In the genomic region with DNA sequence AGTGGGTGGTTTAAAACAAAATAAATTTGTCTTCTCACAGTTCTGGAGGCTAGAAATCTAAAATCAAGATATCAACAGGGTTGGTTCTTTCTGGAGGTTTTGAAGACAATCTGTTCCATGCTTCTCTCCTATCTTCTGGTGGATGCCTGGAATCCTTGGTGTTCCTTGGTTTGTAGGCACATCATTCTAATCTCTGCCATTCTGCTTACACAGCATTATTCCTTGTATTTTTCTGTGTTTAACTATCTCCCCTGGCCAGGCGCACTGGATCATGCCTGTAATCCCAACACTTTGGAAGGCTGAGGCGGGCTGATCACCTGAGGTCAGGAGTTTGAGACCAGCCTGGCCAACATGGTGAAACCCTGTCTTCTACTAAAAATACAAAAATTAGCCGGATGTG, we compare ENCODE assay signal across 3 cellular contexts.
TF ChIP-seq lines count a peak whose summit lies in the region.

No MANE protein-coding gene starts in this region.

TF ChIP-seq in A549, 52 proteins besides CTCF, POLR2A, EP300 and RAD21:
- TF ChIP-seq NR3C1 (IDR thresholded peaks at IDR 0.05) = no peak
- peak; percentile 86 for TF ChIP-seq MAFK (IDR thresholded peaks at IDR 0.05; ENCODE audit: partially characterized antibody)
- no peak for TF ChIP-seq HOXB13 (CRISPR knock-in tag; IDR thresholded peaks at IDR 0.05; ENCODE audit: low read depth)
- TF ChIP-seq, protein P1, sequence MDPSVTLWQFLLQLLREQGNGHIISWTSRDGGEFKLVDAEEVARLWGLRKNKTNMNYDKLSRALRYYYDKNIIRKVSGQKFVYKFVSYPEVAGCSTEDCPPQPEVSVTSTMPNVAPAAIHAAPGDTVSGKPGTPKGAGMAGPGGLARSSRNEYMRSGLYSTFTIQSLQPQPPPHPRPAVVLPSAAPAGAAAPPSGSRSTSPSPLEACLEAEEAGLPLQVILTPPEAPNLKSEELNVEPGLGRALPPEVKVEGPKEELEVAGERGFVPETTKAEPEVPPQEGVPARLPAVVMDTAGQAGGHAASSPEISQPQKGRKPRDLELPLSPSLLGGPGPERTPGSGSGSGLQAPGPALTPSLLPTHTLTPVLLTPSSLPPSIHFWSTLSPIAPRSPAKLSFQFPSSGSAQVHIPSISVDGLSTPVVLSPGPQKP (IDR thresholded peaks at IDR 0.05; ENCODE audit: low read depth, low read length) = no peak
- no peak for TF ChIP-seq GATA3 (IDR thresholded peaks at IDR 0.05; ENCODE audit: borderline replicate concordance)
- no peak for TF ChIP-seq ZNF302 (CRISPR knock-in tag; IDR thresholded peaks at IDR 0.05)
- no peak for TF ChIP-seq RNF2 (IDR thresholded peaks at IDR 0.05; ENCODE audit: borderline replicate concordance, low read depth)
- TF ChIP-seq, protein P2, sequence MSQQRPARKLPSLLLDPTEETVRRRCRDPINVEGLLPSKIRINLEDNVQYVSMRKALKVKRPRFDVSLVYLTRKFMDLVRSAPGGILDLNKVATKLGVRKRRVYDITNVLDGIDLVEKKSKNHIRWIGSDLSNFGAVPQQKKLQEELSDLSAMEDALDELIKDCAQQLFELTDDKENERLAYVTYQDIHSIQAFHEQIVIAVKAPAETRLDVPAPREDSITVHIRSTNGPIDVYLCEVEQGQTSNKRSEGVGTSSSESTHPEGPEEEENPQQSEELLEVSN (IDR thresholded peaks at IDR 0.05; ENCODE audit: borderline replicate concordance, low read depth) = no peak
- no peak for TF ChIP-seq HOXA7 (CRISPR knock-in tag; IDR thresholded peaks at IDR 0.05)
TF ChIP-seq in A549: peak in this region for 1.

TF ChIP-seq in IMR-90, 13 proteins besides CTCF, POLR2A, EP300 and RAD21:
- no peak for TF ChIP-seq MXI1 (IDR thresholded peaks at IDR 0.05; ENCODE audit: borderline replicate concordance, low read depth, low read length)
- no peak for TF ChIP-seq BHLHE40 (IDR thresholded peaks at IDR 0.05; ENCODE audit: low read depth, low read length)
- TF ChIP-seq RFX5 (IDR thresholded peaks at IDR 0.05; ENCODE audit: low read depth, low read length) = no peak
- TF ChIP-seq MAFK (IDR thresholded peaks at IDR 0.05; ENCODE audit: low read depth, low read length) = peak; percentile 78
- no peak for TF ChIP-seq NFE2L2 (IDR thresholded peaks at IDR 0.05; ENCODE audit: low read depth, low read length)

TF ChIP-seq in K562, 482 proteins besides CTCF, POLR2A, EP300 and RAD21:
- TF ChIP-seq MAFF (IDR thresholded peaks at IDR 0.05; ENCODE audit: low read length) (peak; percentile 71), C11orf30 (IDR thresholded peaks at IDR 0.05; ENCODE audit: low read depth) (peak; percentile 65), MAFK (IDR thresholded peaks at IDR 0.05; ENCODE audit: low read length) (peak; percentile 67), ZNF316 (IDR thresholded peaks at IDR 0.05) (peak; percentile 84), MAFG (tag; conservative IDR thresholded peaks at IDR 0.05) (peak; percentile 57), RFX5 (IDR thresholded peaks at IDR 0.05; ENCODE audit: low read depth, low read length) (no peak)
- TF ChIP-seq, protein P3, sequence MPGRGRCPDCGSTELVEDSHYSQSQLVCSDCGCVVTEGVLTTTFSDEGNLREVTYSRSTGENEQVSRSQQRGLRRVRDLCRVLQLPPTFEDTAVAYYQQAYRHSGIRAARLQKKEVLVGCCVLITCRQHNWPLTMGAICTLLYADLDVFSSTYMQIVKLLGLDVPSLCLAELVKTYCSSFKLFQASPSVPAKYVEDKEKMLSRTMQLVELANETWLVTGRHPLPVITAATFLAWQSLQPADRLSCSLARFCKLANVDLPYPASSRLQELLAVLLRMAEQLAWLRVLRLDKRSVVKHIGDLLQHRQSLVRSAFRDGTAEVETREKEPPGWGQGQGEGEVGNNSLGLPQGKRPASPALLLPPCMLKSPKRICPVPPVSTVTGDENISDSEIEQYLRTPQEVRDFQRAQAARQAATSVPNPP (IDR thresholded peaks at IDR 0.05; ENCODE audit: borderline replicate concordance, insufficient read depth, insufficient read length) = no peak
